9 cellular contexts compared by ENCODE assay signal in the genomic region with DNA sequence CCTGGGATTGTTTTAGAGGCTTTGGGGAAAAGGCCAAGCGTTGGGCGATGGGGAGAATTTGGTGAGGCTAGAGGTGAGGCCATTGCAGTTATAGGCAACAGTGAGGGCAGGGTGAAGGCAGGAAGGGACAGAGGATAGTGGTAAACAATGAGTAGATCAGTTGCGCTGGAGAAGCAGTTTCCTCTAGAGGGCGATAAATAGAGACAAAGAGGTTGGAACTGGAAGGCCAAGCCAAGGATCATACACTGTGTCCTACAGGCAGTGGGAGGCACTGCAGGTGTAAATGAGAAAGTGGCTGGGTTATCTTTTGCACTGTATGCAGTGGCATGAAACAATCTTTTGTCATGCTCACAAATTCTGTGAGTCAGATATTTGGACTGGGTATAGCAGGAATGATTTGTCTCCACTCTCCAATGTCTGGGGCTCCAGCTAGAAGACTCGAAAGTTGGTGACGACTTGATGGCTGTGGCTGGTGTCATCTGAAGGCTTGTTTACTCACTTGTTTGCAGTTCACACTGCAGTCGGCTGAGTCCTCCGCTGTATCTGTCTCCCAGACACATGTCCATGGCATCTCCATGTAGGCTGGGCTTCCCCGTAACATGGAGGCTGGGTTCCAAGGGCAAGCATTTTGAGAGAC.
A peak's percentile ranks its signal among the peaks of the same experiment; 100 is the strongest.
DNase-seq lines count a peak whose midpoint lies in the region; ATAC-seq and TF ChIP-seq lines count a peak whose summit lies in the region.
"Had no signal": no experiment of that assay in that cellular context is flagged by ENCODE, and none has a peak within 500 bp of the region (broad histone marks: within the 10 kb centered on the region; RNA-seq: fewer than 3 reads in every experiment).

No MANE protein-coding gene starts in this region.

- H3K4me3 ChIP-seq in body of pancreas (no peak overlapping the region), lung (no peak overlapping the region)

- TF ChIP-seq CTCF in body of pancreas (IDR thresholded peaks at IDR 0.05), result peak; percentile 26 to 69 (median 30)
- TF ChIP-seq CTCF in lung (IDR thresholded peaks at IDR 0.05; ENCODE audit: control extremely low read depth, extremely low read depth), result peak; percentile 32

- no peak overlapping the region for H3K27ac ChIP-seq in body of pancreas
- H3K27ac ChIP-seq in lung (ENCODE audit: low read depth in 1 of 2, low read length in 1 of 2), result no peak overlapping the region

- WGBS in body of pancreas, 2 donors, result 62 to 69% methylated on average over 8 to 9 of the region's 9 CpGs
- 88 to 89% methylated on average over 9 of the region's 9 CpGs for WGBS in lung, 2 donors

- DNase-seq in activated naive CD4-positive, alpha-beta T cell treated with anti-CD3 and anti-CD28 coated beads, Interleukin-2, amount 50 U/mL, for 72 hours (ENCODE audit: low spot score in 2 of 2), result peak in 1 of 2 donors; percentile 47
- DNase-seq in activated naive CD4-positive, alpha-beta T cell treated with anti-CD3 and anti-CD28 coated beads, Interleukin-2, amount 50 U/mL, for 16 hours, result no peak
- DNase-seq in HS-27A (ENCODE audit: low read depth) (peak; percentile 38), NOMO-1 treated with dmso at 0.1 percent for 144 hours (lab: John Stamatoyannopoulos, UW; ENCODE audit: unreplicated experiment) (peak; percentile 54), body of pancreas (peak in 3 of 4 donors; percentile 15 to 44 (median 33)), lung (ENCODE audit: low spot score) (no peak), superior temporal gyrus (ENCODE audit: extremely low spot score) (no peak)
- DNase-seq: naive B cell had no signal

- no peaks in the 10 kb centered on the region for H3K36me3 ChIP-seq in body of pancreas (replicated peaks in 1 of 2; ENCODE audit: insufficient read depth in 1 of 2, low read depth in 2 of 2)
- no peaks in the 10 kb centered on the region for H3K36me3 ChIP-seq in lung (ENCODE audit: control insufficient read depth in 2 of 2, insufficient read depth in 2 of 2, low read length in 2 of 2)

- no peaks in the 10 kb centered on the region for H3K4me1 ChIP-seq in body of pancreas
- H3K4me1 ChIP-seq in lung (ENCODE audit: control insufficient read depth in 2 of 2, insufficient read depth in 2 of 2, low read length in 2 of 2), result peaks cover 0 to 4% of the 10 kb centered on the region in 2 donors

- H3K27me3 ChIP-seq in body of pancreas (no peaks in the 10 kb centered on the region), lung (ENCODE audit: control insufficient read depth, insufficient read depth) (no peaks in the 10 kb centered on the region)

- H3K9me3 ChIP-seq in body of pancreas (no peaks in the 10 kb centered on the region), lung (ENCODE audit: control insufficient read depth in 2 of 2, insufficient read depth in 1 of 2, low read length in 1 of 2) (peaks cover 0 to 1% of the 10 kb centered on the region in 2 donors)

- no peaks in the 10 kb centered on the region for H3K36me3 Mint-ChIP-seq in activated naive CD4-positive, alpha-beta T cell treated with anti-CD3 and anti-CD28 coated beads, Interleukin-2, amount 50 U/mL, for 72 hours
- H3K36me3 Mint-ChIP-seq: naive B cell had no signal

- no peak overlapping the region for H3K27ac Mint-ChIP-seq in activated naive CD4-positive, alpha-beta T cell treated with anti-CD3 and anti-CD28 coated beads, Interleukin-2, amount 50 U/mL, for 72 hours
- H3K27ac Mint-ChIP-seq: naive B cell had no signal

- no peak for TF ChIP-seq POLR2A in body of pancreas (IDR thresholded peaks at IDR 0.05)

- peak; percentile 85 to 97 for ATAC-seq in activated naive CD4-positive, alpha-beta T cell treated with anti-CD3 and anti-CD28 coated beads, Interleukin-2, amount 50 U/mL, for 72 hours
- ATAC-seq in GM21619 (IDR thresholded peaks at IDR 0.05; ENCODE audit: unreplicated experiment), result peak; percentile 97
- no peak for ATAC-seq in body of pancreas
- ATAC-seq in lung (ENCODE audit: insufficient read depth, low FRiP score), result no peak

- intact Hi-C loops in body of pancreas (cut with DNase I), result no loop called here

- peaks cover 0 to 5% of the 10 kb centered on the region in 2 donors for H3K9me3 Mint-ChIP-seq in activated naive CD4-positive, alpha-beta T cell treated with anti-CD3 and anti-CD28 coated beads, Interleukin-2, amount 50 U/mL, for 72 hours

Comparison
In these comparisons a context has a peak if more than half of its experiments do, and no peak if none do; other contexts are left out.
1. ATAC-seq: peak in activated naive CD4-positive, alpha-beta T cell treated with anti-CD3 and anti-CD28 coated beads, Interleukin-2, amount 50 U/mL, for 72 hours (2 of 2) and GM21619 (single experiment); none in body of pancreas (single experiment) and lung (single experiment).
2. DNase-seq: peak in HS-27A (single experiment), NOMO-1 treated with dmso at 0.1 percent for 144 hours (single experiment) and body of pancreas (3 of 4); none in activated naive CD4-positive, alpha-beta T cell treated with anti-CD3 and anti-CD28 coated beads, Interleukin-2, amount 50 U/mL, for 16 hours (single experiment), lung (single experiment) and superior temporal gyrus (single experiment).